1 cellular context compared by ENCODE assay signal in the genomic region with DNA sequence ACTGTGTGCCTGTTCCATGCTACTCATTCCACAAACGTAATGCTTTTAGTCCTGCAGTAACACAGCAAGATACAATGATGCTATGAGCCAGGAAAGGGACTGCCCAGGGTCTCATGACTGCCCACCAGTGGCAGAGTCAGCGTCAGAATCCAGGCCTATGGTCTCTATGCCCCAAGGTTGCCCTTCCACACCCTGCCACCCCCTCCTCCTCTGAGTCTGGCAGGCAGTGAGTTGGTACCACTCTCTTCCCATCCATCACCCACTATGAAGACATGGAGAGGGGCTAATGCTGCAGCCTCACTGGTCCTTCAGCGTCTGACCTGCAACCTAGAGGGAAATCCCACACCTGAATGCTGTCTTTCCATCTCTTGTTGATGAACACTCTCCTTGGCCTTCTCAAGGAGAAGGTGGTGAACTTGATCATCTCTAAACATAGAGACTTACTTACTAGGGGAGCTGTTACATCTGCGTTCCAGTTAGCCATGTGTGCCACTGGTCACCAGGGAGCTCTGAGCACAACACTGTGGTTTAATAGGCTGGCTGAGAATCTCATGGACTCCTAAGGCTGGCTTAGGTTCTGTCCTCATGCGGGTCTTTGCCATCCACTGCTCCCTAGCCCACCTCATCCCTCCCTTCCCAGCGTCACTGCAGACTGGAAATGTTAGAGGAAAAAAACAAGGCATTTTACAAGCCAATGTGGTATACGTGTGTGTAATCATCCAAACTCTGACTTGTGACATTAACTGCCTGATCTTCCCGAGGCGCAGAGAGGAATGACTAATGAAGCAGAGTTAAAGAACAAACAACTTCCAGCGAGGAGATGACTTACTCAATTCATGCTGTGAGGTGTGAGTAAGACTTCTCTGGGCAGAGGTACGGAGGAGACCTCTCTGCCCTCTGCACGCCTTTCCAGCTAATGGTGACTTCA.
TF ChIP-seq lines count a peak whose summit lies in the region.

No MANE protein-coding gene starts in this region.

TF ChIP-seq in HCT116, 20 proteins besides CTCF, POLR2A, EP300 and RAD21 (continued from another document):
- TF ChIP-seq, protein P1, sequence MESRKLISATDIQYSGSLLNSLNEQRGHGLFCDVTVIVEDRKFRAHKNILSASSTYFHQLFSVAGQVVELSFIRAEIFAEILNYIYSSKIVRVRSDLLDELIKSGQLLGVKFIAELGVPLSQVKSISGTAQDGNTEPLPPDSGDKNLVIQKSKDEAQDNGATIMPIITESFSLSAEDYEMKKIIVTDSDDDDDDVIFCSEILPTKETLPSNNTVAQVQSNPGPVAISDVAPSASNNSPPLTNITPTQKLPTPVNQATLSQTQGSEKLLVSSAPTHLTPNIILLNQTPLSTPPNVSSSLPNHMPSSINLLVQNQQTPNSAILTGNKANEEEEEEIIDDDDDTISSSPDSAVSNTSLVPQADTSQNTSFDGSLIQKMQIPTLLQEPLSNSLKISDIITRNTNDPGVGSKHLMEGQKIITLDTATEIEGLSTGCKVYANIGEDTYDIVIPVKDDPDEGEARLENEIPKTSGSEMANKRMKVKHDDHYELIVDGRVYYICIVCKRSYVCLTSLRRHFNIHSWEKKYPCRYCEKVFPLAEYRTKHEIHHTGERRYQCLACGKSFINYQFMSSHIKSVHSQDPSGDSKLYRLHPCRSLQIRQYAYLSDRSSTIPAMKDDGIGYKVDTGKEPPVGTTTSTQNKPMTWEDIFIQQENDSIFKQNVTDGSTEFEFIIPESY (IDR thresholded peaks at IDR 0.05; ENCODE audit: extremely low read depth, insufficient replicate concordance, low read length) = peak; percentile 41
- TF ChIP-seq SRF (IDR thresholded peaks at IDR 0.05; ENCODE audit: low read depth) (no peak), EGR1 (IDR thresholded peaks at IDR 0.05; ENCODE audit: low read depth) (no peak), ZFX (IDR thresholded peaks at IDR 0.05) (no peak), SP1 (IDR thresholded peaks at IDR 0.05; ENCODE audit: low read depth) (peak; percentile 96), YY1 (IDR thresholded peaks at IDR 0.05; ENCODE audit: extremely low read depth, insufficient replicate concordance, low read depth, low read length) (no peak), EZH2 (IDR thresholded peaks at IDR 0.05) (no peak)
